Comparison of ENCODE assay signal across 2 cellular contexts in genomic region chrX:132750312-132751042, GRCh38.
TF ChIP-seq lines count a peak whose summit lies in the region.

No MANE protein-coding gene starts in this region.

TF ChIP-seq in HEK293T, 16 proteins besides CTCF, POLR2A, EP300 and RAD21:
- TF ChIP-seq FOXA1 (IDR thresholded peaks at IDR 0.05) (no peak), TARDBP (IDR thresholded peaks at IDR 0.05) (no peak), ELF4 (IDR thresholded peaks at IDR 0.05) (no peak), NFRKB (IDR thresholded peaks at IDR 0.05) (no peak), ARNT (IDR thresholded peaks at IDR 0.05) (no peak), BHLHE40 (IDR thresholded peaks at IDR 0.05; ENCODE audit: borderline replicate concordance) (no peak), HDGF (IDR thresholded peaks at IDR 0.05; ENCODE audit: borderline replicate concordance) (no peak), FOXK2 (IDR thresholded peaks at IDR 0.05) (no peak), ZNF384 (IDR thresholded peaks at IDR 0.05) (no peak), SP1 (IDR thresholded peaks at IDR 0.05) (no peak), CTBP1 (IDR thresholded peaks at IDR 0.05; ENCODE audit: borderline replicate concordance) (no peak), SUZ12 (IDR thresholded peaks at IDR 0.05) (no peak), L3MBTL2 (conservative IDR thresholded peaks at IDR 0.05) (no peak), LEF1 (IDR thresholded peaks at IDR 0.05; ENCODE audit: borderline replicate concordance) (no peak), FOXM1 (IDR thresholded peaks at IDR 0.05; ENCODE audit: borderline replicate concordance) (no peak)
- TF ChIP-seq, protein P1, sequence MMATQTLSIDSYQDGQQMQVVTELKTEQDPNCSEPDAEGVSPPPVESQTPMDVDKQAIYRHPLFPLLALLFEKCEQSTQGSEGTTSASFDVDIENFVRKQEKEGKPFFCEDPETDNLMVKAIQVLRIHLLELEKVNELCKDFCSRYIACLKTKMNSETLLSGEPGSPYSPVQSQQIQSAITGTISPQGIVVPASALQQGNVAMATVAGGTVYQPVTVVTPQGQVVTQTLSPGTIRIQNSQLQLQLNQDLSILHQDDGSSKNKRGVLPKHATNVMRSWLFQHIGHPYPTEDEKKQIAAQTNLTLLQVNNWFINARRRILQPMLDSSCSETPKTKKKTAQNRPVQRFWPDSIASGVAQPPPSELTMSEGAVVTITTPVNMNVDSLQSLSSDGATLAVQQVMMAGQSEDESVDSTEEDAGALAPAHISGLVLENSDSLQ (IDR thresholded peaks at IDR 0.05), result no peak

TF ChIP-seq in HepG2, 621 proteins besides CTCF, POLR2A, EP300 and RAD21:
- TF ChIP-seq KAT2B (IDR thresholded peaks at IDR 0.05; ENCODE audit: borderline replicate concordance, low read depth, low read length) (no peak), ARID2 (CRISPR knock-in tag; IDR thresholded peaks at IDR 0.05; ENCODE audit: borderline replicate concordance) (no peak), JUNB (CRISPR knock-in tag; IDR thresholded peaks at IDR 0.05; ENCODE audit: borderline replicate concordance) (no peak), PHF8 (CRISPR knock-in tag; IDR thresholded peaks at IDR 0.05) (no peak), ZNF383 (CRISPR knock-in tag; IDR thresholded peaks at IDR 0.05; ENCODE audit: borderline replicate concordance) (no peak), ZNF12 (CRISPR knock-in tag; IDR thresholded peaks at IDR 0.05) (no peak), SMAD1 (CRISPR knock-in tag; IDR thresholded peaks at IDR 0.05; ENCODE audit: borderline replicate concordance, low read depth) (no peak), KLF13 (CRISPR knock-in tag; IDR thresholded peaks at IDR 0.05) (no peak), MED1 (CRISPR knock-in tag; IDR thresholded peaks at IDR 0.05) (no peak), ZNF598 (CRISPR knock-in tag; IDR thresholded peaks at IDR 0.05; ENCODE audit: borderline replicate concordance) (no peak), ZNF546 (CRISPR knock-in tag; conservative IDR thresholded peaks at IDR 0.05) (no peak), CBX1 (IDR thresholded peaks at IDR 0.05; ENCODE audit: low read depth) (no peak), ZSCAN22 (CRISPR knock-in tag; IDR thresholded peaks at IDR 0.05) (no peak), ZFP90 (CRISPR knock-in tag; IDR thresholded peaks at IDR 0.05; ENCODE audit: borderline replicate concordance) (no peak), MIER3 (CRISPR knock-in tag; IDR thresholded peaks at IDR 0.05; ENCODE audit: borderline replicate concordance) (no peak)
- TF ChIP-seq, protein P2, sequence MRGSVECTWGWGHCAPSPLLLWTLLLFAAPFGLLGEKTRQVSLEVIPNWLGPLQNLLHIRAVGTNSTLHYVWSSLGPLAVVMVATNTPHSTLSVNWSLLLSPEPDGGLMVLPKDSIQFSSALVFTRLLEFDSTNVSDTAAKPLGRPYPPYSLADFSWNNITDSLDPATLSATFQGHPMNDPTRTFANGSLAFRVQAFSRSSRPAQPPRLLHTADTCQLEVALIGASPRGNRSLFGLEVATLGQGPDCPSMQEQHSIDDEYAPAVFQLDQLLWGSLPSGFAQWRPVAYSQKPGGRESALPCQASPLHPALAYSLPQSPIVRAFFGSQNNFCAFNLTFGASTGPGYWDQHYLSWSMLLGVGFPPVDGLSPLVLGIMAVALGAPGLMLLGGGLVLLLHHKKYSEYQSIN (CRISPR knock-in tag; IDR thresholded peaks at IDR 0.05; ENCODE audit: borderline replicate concordance), result no peak
